11 cellular contexts compared by ENCODE assay signal in the genomic region with DNA sequence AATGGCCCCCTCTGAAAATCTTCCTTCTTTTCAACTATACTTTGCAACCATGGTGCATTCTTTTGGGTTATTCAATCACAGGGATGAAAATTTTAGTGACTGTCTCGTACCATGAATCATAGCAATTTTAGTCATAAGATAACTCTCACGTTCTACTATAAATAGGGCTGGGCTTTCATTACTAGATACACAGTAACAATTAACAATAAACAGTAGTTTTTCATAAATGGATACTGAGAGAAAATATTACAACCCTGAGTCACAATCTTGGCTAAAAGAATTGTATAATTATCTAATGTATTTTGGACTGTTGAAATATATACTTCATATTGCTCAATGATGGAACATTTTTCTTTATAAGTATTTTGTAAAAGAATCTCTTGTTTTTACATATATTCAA.
DNase-seq lines count a peak whose midpoint lies in the region; ATAC-seq and TF ChIP-seq lines count a peak whose summit lies in the region.
"Had no signal": no experiment of that assay in that cellular context is flagged by ENCODE, and none has a peak within 500 bp of the region (broad histone marks: within the 10 kb centered on the region; RNA-seq: fewer than 3 reads in every experiment).

No MANE protein-coding gene starts in this region.

- H2AFZ ChIP-seq in PC-9 = 0 out of 2 replicates have a peak overlapping the region, but pooled peaks have one; percentile 34
- no peak overlapping the region for H2AFZ ChIP-seq in fibroblast of lung (ENCODE audit: low read length)

- peaks cover 9% of the 10 kb centered on the region; the same call in 1 of the 2 replicates for H3K9me3 ChIP-seq in PC-9 (ENCODE audit: insufficient read depth, low read depth)
- no peaks in the 10 kb centered on the region for H3K9me3 ChIP-seq in fibroblast of lung (ENCODE audit: control insufficient read depth, insufficient read depth, low read depth, low read length)
- no peaks in the 10 kb centered on the region for H3K9me3 ChIP-seq in sigmoid colon

- H3F3A ChIP-seq in PC-9 (ENCODE audit: insufficient read depth, low read depth) = peaks cover 42% of the 10 kb centered on the region

- H3K9ac ChIP-seq in fibroblast of lung (ENCODE audit: insufficient read depth, low read length) = no peak overlapping the region

- POLR2A ChIA-PET in PC-9 (lab: Charles Lee; ENCODE audit: unreplicated experiment) = interaction anchor here (0.6 to 0.7 kb wide), 2 partner anchors 13 to 1201 kb away, joined by 4 to 5 read pairs; no protein-coding TSS in a partner anchor

- TF ChIP-seq CTCF in PC-9 (conservative IDR thresholded peaks at IDR 0.05) (no peak), fibroblast of lung (conservative IDR thresholded peaks at IDR 0.05 in 1 of 2, IDR thresholded peaks at IDR 0.05 in 1 of 2; ENCODE audit: low read depth in 1 of 2, low read length in 2 of 2) (no peak), sigmoid colon (IDR thresholded peaks at IDR 0.05) (no peak)

- peak overlapping the region; percentile 16; the same call in 1 of the 2 replicates for H3K4me3 ChIP-seq in PC-9
- peak overlapping the region in 1 of 4 experiments; percentile 17 for H3K4me3 ChIP-seq in fibroblast of lung (replicated peaks in 1 of 4; ENCODE audit: control extremely low read depth in 1 of 4, insufficient read depth in 1 of 4, low read depth in 3 of 4, low read length in 4 of 4)
- H3K4me3 ChIP-seq in sigmoid colon = no peak overlapping the region

- H3K9me2 ChIP-seq in PC-9 (ENCODE audit: insufficient read depth) = no peaks in the 10 kb centered on the region

- no TSS peak for BruUV-seq in PC-9 (replicated peaks; lab: Mats Ljungman, UMichigan)

- H3K79me2 ChIP-seq in PC-9 (ENCODE audit: low read depth) = no peaks in the 10 kb centered on the region
- no peaks in the 10 kb centered on the region for H3K79me2 ChIP-seq in fibroblast of lung (ENCODE audit: control insufficient read depth, insufficient read depth, low read length)

- H3K27me3 ChIP-seq in PC-9 (ENCODE audit: insufficient read depth, low read depth) (no peaks in the 10 kb centered on the region), fibroblast of lung (ENCODE audit: control insufficient read depth, insufficient read depth, low read length) (no peaks in the 10 kb centered on the region), sigmoid colon (no peaks in the 10 kb centered on the region)

- H3K4me1 ChIP-seq in PC-9 (replicated peaks; ENCODE audit: insufficient read depth) (peaks cover 44% of the 10 kb centered on the region), fibroblast of lung (ENCODE audit: control insufficient read depth, extremely low read depth, insufficient read depth, low read length) (peaks cover 39% of the 10 kb centered on the region), sigmoid colon (peaks cover 0 to 6% (median 0%) of the 10 kb centered on the region in 4 donors)

- 30 to 37% methylated on average over 2 of the region's 2 CpGs for WGBS in sigmoid colon, 2 donors

- H3K4me2 ChIP-seq in PC-9 = peak overlapping the region; percentile 67
- peak overlapping the region; percentile 79 for H3K4me2 ChIP-seq in fibroblast of lung (ENCODE audit: extremely low read depth, insufficient read depth, low read length)

- CTCF ChIA-PET in PC-9 (lab: Charles Lee) = interaction anchor here (0.5 to 0.7 kb wide), 5 partner anchors 11 to 183 kb away, joined by 6 to 14 read pairs (median 8); a partner anchor contains a TSS

- DNase-seq in GM04504 (ENCODE audit: low read depth) = peak; percentile 78
- peak in 1 of 2 experiments; percentile 86 for DNase-seq in PC-9
- DNase-seq in fibroblast of lung (ENCODE audit: low read depth in 2 of 2) = peak; percentile 79 to 90
- no peak for DNase-seq in sigmoid colon
- no peak for DNase-seq in NCI-H2081 (lab: John Stamatoyannopoulos, UW)
- DNase-seq: cerebellar nuclear complex; kidney; stimulated activated naive CD4-positive, alpha-beta T cell had no signal

- H3K36me3 ChIP-seq in PC-9 (ENCODE audit: low read depth) (no peaks in the 10 kb centered on the region), fibroblast of lung (ENCODE audit: control insufficient read depth, insufficient read depth, low read length) (no peaks in the 10 kb centered on the region), sigmoid colon (no peaks in the 10 kb centered on the region)

- TF ChIP-seq EP300 in sigmoid colon (IDR thresholded peaks at IDR 0.05) = no peak

- H3K27ac ChIP-seq in PC-9 = peak overlapping the region; percentile 92
- peak overlapping the region; percentile 89 for H3K27ac ChIP-seq in fibroblast of lung (ENCODE audit: insufficient read depth, low read length)
- H3K27ac ChIP-seq in sigmoid colon = peak overlapping the region in 3 of 4 donors; percentile 34 to 45 (median 38)

- H4K20me1 ChIP-seq in PC-9 (ENCODE audit: insufficient read depth) (no peaks in the 10 kb centered on the region), fibroblast of lung (ENCODE audit: control insufficient read depth, extremely low read depth, insufficient read depth, low read length) (no peaks in the 10 kb centered on the region)

- TF ChIP-seq POLR2A in sigmoid colon (IDR thresholded peaks at IDR 0.05) = no peak

- no peak for ATAC-seq in GM21390 (IDR thresholded peaks at IDR 0.05; ENCODE audit: unreplicated experiment)
- ATAC-seq in GM18511 (IDR thresholded peaks at IDR 0.05; ENCODE audit: unreplicated experiment) = no peak
- ATAC-seq in HG02642 (IDR thresholded peaks at IDR 0.05; ENCODE audit: poor library complexity, unreplicated experiment) = no peak

- intact Hi-C loops in PC-9 (cut with micrococcal nuclease; ENCODE audit: unreplicated experiment) = loop anchor here (2.0 kb wide), 1 partner anchor 76 kb away; no protein-coding TSS in a partner anchor
- intact Hi-C loops in sigmoid colon (cut with DNase I) = no loop called here

Comparison
In these comparisons a context has a peak if more than half of its experiments do, and no peak if none do; other contexts are left out.
1. DNase-seq: peak in GM04504 (single experiment) and fibroblast of lung (2 of 2); none in sigmoid colon (single experiment) and NCI-H2081 (0 of 2).
2. H3K27ac ChIP-seq: peak in every context shown above with its lines; median percentile 92 in PC-9; 89 in fibroblast of lung; 38 in sigmoid colon.